Comparison of ENCODE assay signal across 1 cellular context in genomic region chr1:27607239-27607804, GRCh38.
TF ChIP-seq lines count a peak whose summit lies in the region.

No MANE protein-coding gene starts in this region.

TF ChIP-seq in H1, 55 proteins besides CTCF, POLR2A, EP300 and RAD21:
- TF ChIP-seq GABPA (IDR thresholded peaks at IDR 0.05; ENCODE audit: borderline replicate concordance, insufficient read depth, low read length) (no peak; the same call in 1 of the 2 replicates), RBBP5 (IDR thresholded peaks at IDR 0.05; ENCODE audit: borderline replicate concordance, low read depth, low read length) (no peak), SP1 (IDR thresholded peaks at IDR 0.05; ENCODE audit: low read depth, low read length) (peak; percentile 75), SRF (IDR thresholded peaks at IDR 0.05; ENCODE audit: low read depth, low read length) (no peak), CHD7 (IDR thresholded peaks at IDR 0.05; ENCODE audit: insufficient replicate concordance, low read length) (no peak), CTBP2 (IDR thresholded peaks at IDR 0.05; ENCODE audit: borderline replicate concordance, insufficient read depth, insufficient read length, low read length) (no peak), ATF2 (IDR thresholded peaks at IDR 0.05; ENCODE audit: low read length) (no peak), SIN3A (conservative IDR thresholded peaks at IDR 0.05 in 1 of 2, IDR thresholded peaks at IDR 0.05 in 1 of 2; ENCODE audit: low read depth in 1 of 2, low read length in 2 of 2) (peak; percentile 47 to 65; a peak in 1 of 4 replicates), TAF7 (optimal IDR thresholded peaks at IDR 0.05; ENCODE audit: borderline replicate concordance, low read depth, low read length) (no peak), NRF1 (IDR thresholded peaks at IDR 0.05; ENCODE audit: low read depth, low read length) (no peak), CHD2 (IDR thresholded peaks at IDR 0.05; ENCODE audit: low read length) (peak; percentile 80), HDAC2 (IDR thresholded peaks at IDR 0.05; ENCODE audit: borderline replicate concordance in 1 of 2, low read depth in 2 of 2, low read length in 2 of 2) (no peak), POLR2AphosphoS5 (IDR thresholded peaks at IDR 0.05; ENCODE audit: low read depth, low read length) (no peak), CBX5 (IDR thresholded peaks at IDR 0.05; ENCODE audit: low read depth, low read length) (no peak), E2F6 (IDR thresholded peaks at IDR 0.05) (no peak), PHF8 (conservative IDR thresholded peaks at IDR 0.05; ENCODE audit: low read depth, low read length) (no peak), JUN (IDR thresholded peaks at IDR 0.05; ENCODE audit: low read depth, low read length) (no peak), SP2 (IDR thresholded peaks at IDR 0.05; ENCODE audit: low read length) (no peak), JUND (IDR thresholded peaks at IDR 0.05; ENCODE audit: low read length) (no peak), SIRT6 (IDR thresholded peaks at IDR 0.05; ENCODE audit: low read length) (no peak), POU5F1 (IDR thresholded peaks at IDR 0.05; ENCODE audit: low read depth, low read length) (no peak), EZH2 (IDR thresholded peaks at IDR 0.05; ENCODE audit: low read depth, low read length, severe bottlenecking) (no peak), NANOG (IDR thresholded peaks at IDR 0.05; ENCODE audit: insufficient read depth, low read depth, low read length, poor library complexity, severe bottlenecking) (no peak), FOSL1 (IDR thresholded peaks at IDR 0.05; ENCODE audit: insufficient read depth, low read depth, low read length) (no peak), TEAD4 (IDR thresholded peaks at IDR 0.05; ENCODE audit: low read depth, low read length) (peak; percentile 72), SIX5 (IDR thresholded peaks at IDR 0.05; ENCODE audit: low read depth, low read length) (no peak), HDAC6 (IDR thresholded peaks at IDR 0.05; ENCODE audit: low read depth, low read length) (no peak), RNF2 (IDR thresholded peaks at IDR 0.05; ENCODE audit: borderline replicate concordance, low read depth, low read length, missing control alignments, poor library complexity, severe bottlenecking) (no peak), CBX8 (IDR thresholded peaks at IDR 0.05; ENCODE audit: borderline replicate concordance, low read depth, low read length) (no peak), TCF12 (IDR thresholded peaks at IDR 0.05; ENCODE audit: low read depth, low read length) (peak; percentile 72; the same call in 1 of the 2 replicates), USF2 (IDR thresholded peaks at IDR 0.05; ENCODE audit: low read length) (no peak), ASH2L (IDR thresholded peaks at IDR 0.05; ENCODE audit: low read length) (no peak)
TF ChIP-seq in H1: peak in this region for 5.
